26 cellular contexts compared by ENCODE assay signal in genomic region chr6:41438746-41439145, GRCh38.
"Had no signal": no experiment of that assay in that cellular context is flagged by ENCODE, and none has a peak within 500 bp of the region (broad histone marks: within the 10 kb centered on the region; RNA-seq: fewer than 3 reads in every experiment).

No MANE protein-coding gene starts in this region.

- H3K4me3 ChIP-seq: esophagus squamous epithelium, heart right ventricle, lower lobe of right lung, prostate gland, right atrium auricular region, smooth muscle cell, testis, tibial artery, upper lobe of left lung had no signal

- H3K36me3 ChIP-seq: esophagus squamous epithelium, heart right ventricle, lower lobe of right lung, prostate gland, right atrium auricular region, tibial artery, upper lobe of left lung had no signal

- H3K27ac ChIP-seq: esophagus squamous epithelium, heart right ventricle, lower lobe of right lung, prostate gland, right atrium auricular region, testis, tibial artery, upper lobe of left lung had no signal

- H3K4me3 Mint-ChIP-seq: nephron progenitor cell had no signal

- ATAC-seq: effector memory CD8-positive, alpha-beta T cell; heart right ventricle; left ventricle myocardium superior; lower lobe of right lung; sciatic nerve; stimulated activated naive CD8-positive, alpha-beta T cell treated with anti-CD3 and anti-CD28 coated beads, Interleukin-15, Interleukin-2, amounts not matched to agents 100 U/mL and 50 U/mL, for 24 hours had no signal

- H3K4me2 ChIP-seq: smooth muscle cell had no signal

- H3K9me3 ChIP-seq: esophagus squamous epithelium, heart right ventricle, lower lobe of right lung, prostate gland, right atrium auricular region, testis, tibial artery, upper lobe of left lung had no signal

- H3K9me3 Mint-ChIP-seq: effector memory CD8-positive, alpha-beta T cell; nephron progenitor cell had no signal

- DNase-seq: cortex of kidney; effector memory CD8-positive, alpha-beta T cell; erythroblast; esophagus squamous epithelium; foreskin melanocyte; glutamatergic neuron; heart right ventricle; hippocampal formation; islet precursor cell; left ventricle myocardium superior; nephron progenitor cell; nucleus accumbens; stimulated activated CD4-positive, alpha-beta T cell treated with anti-CD3 and anti-CD28 coated beads, Interleukin-12 subunit alpha, Interleukin-12 subunit beta, amount 100 ng/mL, for 4 hours; stimulated activated CD4-positive, alpha-beta T cell treated with anti-CD3 and anti-CD28 coated beads, Interleukin-1b, Interleukin-23, amount 100 ng/mL, for 48 hours; stimulated activated CD4-positive, alpha-beta T cell treated with anti-CD3 and anti-CD28 coated beads, Interleukin-4, amount 100 ng/mL, for 1 hour; stimulated activated CD8-positive, alpha-beta memory T cell treated with anti-CD3 and anti-CD28 coated beads, Interleukin-4, amount 100 ng/mL, for 48 hours; stimulated activated naive CD8-positive, alpha-beta T cell treated with anti-CD3 and anti-CD28 coated beads, Interleukin-15, Interleukin-2, amounts not matched to agents 100 U/mL and 50 U/mL, for 24 hours; substantia nigra; testis; tibial artery; upper lobe of left lung had no signal

- H3K27ac Mint-ChIP-seq: nephron progenitor cell had no signal
